ENCODE assay signal across 7 cellular contexts in the genomic region with DNA sequence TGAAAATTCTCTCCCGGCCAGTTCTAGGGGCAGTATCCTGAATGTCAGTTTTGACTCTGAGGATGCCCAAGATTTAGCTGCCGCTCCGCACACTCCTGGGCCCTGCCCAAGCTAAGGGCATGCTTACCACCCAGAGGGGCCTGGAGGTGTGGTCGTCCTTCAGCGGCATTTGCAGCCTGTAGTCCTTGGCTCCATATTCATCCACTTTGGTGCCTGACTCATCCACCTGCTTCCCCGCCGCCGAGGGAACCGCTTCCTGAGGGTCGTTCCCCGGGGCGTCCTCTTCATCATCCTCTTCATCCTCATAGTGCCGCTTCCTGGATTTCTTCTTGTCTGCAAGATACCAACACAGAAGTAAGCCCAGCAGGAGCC. TPM values are rescaled to one million over a fixed set of nuclear protein-coding genes. Genes with fewer than 3 reads are reported as not detected.
DNase-seq lines count a peak whose midpoint lies in the region; ATAC-seq and TF ChIP-seq lines count a peak whose summit lies in the region.

No MANE protein-coding gene starts in this region.

- TF ChIP-seq EP300 in upper lobe of left lung (IDR thresholded peaks at IDR 0.05) = no peak

- TF ChIP-seq POLR2A in NB4 (IDR thresholded peaks at IDR 0.05; ENCODE audit: extremely low read depth, insufficient read length) (no peak), lower leg skin (IDR thresholded peaks at IDR 0.05) (no peak), upper lobe of left lung (IDR thresholded peaks at IDR 0.05) (no peak)

- H3K4me1 ChIP-seq in upper lobe of left lung = peaks cover 12 to 22% (median 12%) of the 10 kb centered on the region in 4 donors

- WGBS in lower leg skin, 2 donors = 8 to 9% methylated on average over 13 of the region's 13 CpGs
- 13 to 16% methylated on average over 13 of the region's 13 CpGs for WGBS in upper lobe of left lung, 2 donors

- DNase-seq in NB4 (ENCODE audit: low read depth) = no peak
- DNase-seq in caudate nucleus (lab: John Stamatoyannopoulos, UW) = peak in 2 of 61 donors; percentile 18 to 41
- no peak for DNase-seq in lower leg skin (ENCODE audit: low spot score in 2 of 2)
- peak in 1 of 2 donors; percentile 28 for DNase-seq in upper lobe of left lung
- no peak for DNase-seq in HT-29 (ENCODE audit: low spot score)

- TF ChIP-seq CTCF in NB4 (IDR thresholded peaks at IDR 0.05; ENCODE audit: low read depth, low read length) (no peak), lower leg skin (IDR thresholded peaks at IDR 0.05) (no peak), upper lobe of left lung (IDR thresholded peaks at IDR 0.05) (no peak)

- H3K9me3 ChIP-seq in upper lobe of left lung = no peaks in the 10 kb centered on the region

- H3K4me3 ChIP-seq in NB4 (ENCODE audit: low read depth, low read length) = peak overlapping the region; percentile 92
- H3K4me3 ChIP-seq in lower leg skin (ENCODE audit: low read depth, poor library complexity, severe bottlenecking) = peak overlapping the region; percentile 92
- H3K4me3 ChIP-seq in upper lobe of left lung = peak overlapping the region; percentile 79 to 98 (median 94)

- ATAC-seq in GM19395 (IDR thresholded peaks at IDR 0.05; ENCODE audit: unreplicated experiment) (peak; percentile 17), upper lobe of left lung (ENCODE audit: low FRiP score in 2 of 2) (peak; percentile 23 to 42), HG03520 (IDR thresholded peaks at IDR 0.05; ENCODE audit: unreplicated experiment) (no peak)

- H3K36me3 ChIP-seq in upper lobe of left lung = peaks cover 20 to 44% (median 40%) of the 10 kb centered on the region in 4 donors

- intact Hi-C loops in lower leg skin (cut with DNase I; ENCODE audit: low total_unique reads) = no loop called here

- H3K27me3 ChIP-seq in upper lobe of left lung = no peaks in the 10 kb centered on the region

- H3K27ac ChIP-seq in caudate nucleus (ENCODE audit: low read depth, low read length) (peak overlapping the region; percentile 65), upper lobe of left lung (peak overlapping the region; percentile 71 to 91 (median 84))

RNA-seq across cellular contexts. Expression of gene ERCC3, which starts 0.6 kb away (rescaled TPM):
- 10 to 100 TPM; 23.7 to 47.5 (median 32.1) TPM for total RNA-seq in lower leg skin
- total RNA-seq in upper lobe of left lung = 100 to 1,000 TPM in 1 of 6 donors, 10 to 100 TPM in 5; 32.1 to 178 (median 49.8) TPM
- total RNA-seq in HT-29 (2014; rRNA removed; shearing (Covaris generic)) = 28.7 and 28.8 TPM in 2 replicates
